Comparison of ENCODE assay signal across 8 cellular contexts in the genomic region with DNA sequence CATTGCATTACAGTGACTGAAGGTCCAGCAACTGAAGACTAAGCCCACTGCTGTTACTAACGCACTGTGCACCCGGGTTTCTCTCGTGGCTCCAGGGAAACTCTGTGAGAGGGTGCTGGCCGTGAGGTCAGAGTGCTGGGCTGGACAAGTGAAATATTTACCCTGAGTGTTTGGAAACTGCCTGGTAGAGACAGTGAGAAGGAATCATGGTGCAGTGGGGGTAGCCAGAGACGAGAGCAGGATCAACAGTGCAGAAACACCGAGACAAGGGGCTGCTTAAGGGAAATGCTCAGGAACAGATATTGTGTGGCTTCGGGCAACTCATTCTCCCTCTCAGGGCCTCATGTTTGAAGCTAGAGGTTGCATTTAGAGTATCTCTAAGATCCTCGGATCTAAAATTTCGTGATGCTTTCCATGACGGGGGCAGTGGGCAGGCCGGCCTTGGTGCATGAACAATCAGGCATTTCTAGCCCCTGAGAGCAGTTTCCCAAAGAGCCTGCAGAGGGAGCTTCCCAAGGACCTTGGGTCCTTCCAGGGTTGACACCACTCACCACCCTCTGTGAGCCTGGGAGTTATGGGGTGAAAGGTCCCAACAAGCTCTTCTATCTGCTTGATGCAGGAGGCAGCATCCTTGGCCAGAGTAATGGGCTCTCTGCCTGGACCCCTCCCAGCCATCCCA. TPM values are rescaled to one million over a fixed set of nuclear protein-coding genes. Genes with fewer than 3 reads are reported as not detected.
A peak's percentile ranks its signal among the peaks of the same experiment; 100 is the strongest.
DNase-seq lines count a peak whose midpoint lies in the region; ATAC-seq and TF ChIP-seq lines count a peak whose summit lies in the region.

No MANE protein-coding gene starts in this region.

- H3K4me3 Mint-ChIP-seq in natural killer cell treated with Interleukin-12 subunit alpha and Interleukin-12 subunit beta and Interleukin-15 and Interleukin-18, amount 100 ng/mL, for 72 hours: peak overlapping the region; percentile 92

- no peaks in the 10 kb centered on the region for H3K27me3 Mint-ChIP-seq in natural killer cell treated with Interleukin-12 subunit alpha and Interleukin-12 subunit beta and Interleukin-15 and Interleukin-18, amount 100 ng/mL, for 72 hours

- peak; percentile 4 for DNase-seq in SKM-1 treated with dmso at 0.1 percent for 144 hours (lab: John Stamatoyannopoulos, UW; ENCODE audit: unreplicated experiment)
- DNase-seq in SKM-1 (lab: John Stamatoyannopoulos, UW; ENCODE audit: unreplicated experiment): no peak
- no peak for DNase-seq in RWPE2 (ENCODE audit: low spot score)
- peak in 1 of 2 donors; percentile 13 for DNase-seq in cardiac fibroblast (ENCODE audit: low read depth in 2 of 2)
- no peak for DNase-seq in natural killer cell treated with Interleukin-12 subunit alpha and Interleukin-12 subunit beta and Interleukin-15 and Interleukin-18, amount 100 ng/mL, for 72 hours (ENCODE audit: low spot score)
- DNase-seq in ecto neural progenitor cell (ENCODE audit: low spot score): no peak

- H3K9me3 ChIP-seq in RWPE2 (ENCODE audit: severe bottlenecking): no peaks in the 10 kb centered on the region

- H3K27ac ChIP-seq in RWPE2 (ENCODE audit: poor library complexity, severe bottlenecking): no peak overlapping the region

- H3K4me3 ChIP-seq in RWPE2 (ENCODE audit: severe bottlenecking) (no peak overlapping the region), cardiac fibroblast (replicated peaks in 1 of 2; ENCODE audit: low read depth in 2 of 2, low read length in 2 of 2) (no peak overlapping the region)

- no peaks in the 10 kb centered on the region for H3K27me3 ChIP-seq in RWPE2 (ENCODE audit: insufficient read depth, poor library complexity, severe bottlenecking)

- TF ChIP-seq CTCF in RWPE2 (IDR thresholded peaks at IDR 0.05; ENCODE audit: poor library complexity, severe bottlenecking) (peak; percentile 50), cardiac fibroblast (IDR thresholded peaks at IDR 0.05; ENCODE audit: low read depth, low read length) (peak; percentile 42)

- no peaks in the 10 kb centered on the region for H3K36me3 ChIP-seq in RWPE2 (ENCODE audit: low read depth)

- H3K9me3 Mint-ChIP-seq in natural killer cell treated with Interleukin-12 subunit alpha and Interleukin-12 subunit beta and Interleukin-15 and Interleukin-18, amount 100 ng/mL, for 72 hours: no peaks in the 10 kb centered on the region

- ATAC-seq in RWPE2 (ENCODE audit: low read depth) (0 out of 3 replicates have a peak, but pooled peaks have one; percentile 40), GM19397 (IDR thresholded peaks at IDR 0.05; ENCODE audit: unreplicated experiment) (no peak), GM18868 (IDR thresholded peaks at IDR 0.05; ENCODE audit: unreplicated experiment) (no peak)
- peak in 1 of 2 donors; percentile 2 for ATAC-seq in natural killer cell treated with Interleukin-12 subunit alpha and Interleukin-12 subunit beta and Interleukin-15 and Interleukin-18, amount 100 ng/mL, for 72 hours

- H3K36me3 Mint-ChIP-seq in natural killer cell treated with Interleukin-12 subunit alpha and Interleukin-12 subunit beta and Interleukin-15 and Interleukin-18, amount 100 ng/mL, for 72 hours: peaks cover 68% of the 10 kb centered on the region

- H3K4me1 Mint-ChIP-seq in natural killer cell treated with Interleukin-12 subunit alpha and Interleukin-12 subunit beta and Interleukin-15 and Interleukin-18, amount 100 ng/mL, for 72 hours (ENCODE audit: low read depth in 2 of 2): peaks cover 74 to 82% of the 10 kb centered on the region in 2 donors

- H3K27ac Mint-ChIP-seq in natural killer cell treated with Interleukin-12 subunit alpha and Interleukin-12 subunit beta and Interleukin-15 and Interleukin-18, amount 100 ng/mL, for 72 hours: peak overlapping the region; percentile 98 to 99

- no peaks in the 10 kb centered on the region for H3K4me1 ChIP-seq in RWPE2 (ENCODE audit: insufficient read depth, poor library complexity, severe bottlenecking)

RNA-seq across cellular contexts. Expression of a gene that starts 9.7 kb away (rescaled TPM):
- total RNA-seq in natural killer cell treated with Interleukin-12 subunit alpha and Interleukin-12 subunit beta and Interleukin-15 and Interleukin-18, amount 100 ng/mL, for 72 hours: 100 to 1,000 TPM in 1 of 2 donors, 10 to 100 TPM in 1; 71.4 to 140 TPM
